Comparison of ENCODE assay signal across 24 cellular contexts in the genomic region with DNA sequence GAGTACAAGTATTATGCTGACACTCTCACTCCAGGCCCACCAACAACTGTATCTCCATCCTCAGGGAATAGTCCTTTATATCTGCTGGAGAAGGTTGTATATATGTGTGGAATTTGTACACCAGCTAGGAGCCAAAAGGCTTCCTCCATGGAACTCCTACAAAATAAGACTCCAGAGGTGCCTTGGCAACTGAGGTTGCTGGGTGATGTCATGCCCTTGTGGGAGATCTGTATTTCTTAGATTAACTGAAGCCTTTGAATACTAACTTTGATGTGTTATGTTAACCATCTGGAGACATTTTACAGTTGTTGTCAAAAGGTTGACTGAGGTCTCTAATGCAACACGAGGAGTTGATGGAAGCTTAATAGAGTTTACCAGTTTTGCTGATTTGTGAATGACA.
"Had no signal": no experiment of that assay in that cellular context is flagged by ENCODE, and none has a peak within 500 bp of the region (broad histone marks: within the 10 kb centered on the region; RNA-seq: fewer than 3 reads in every experiment).

No MANE protein-coding gene starts in this region.

- H3K27me3 ChIP-seq: suprapubic skin had no signal

- H3K27ac Mint-ChIP-seq: activated naive CD4-positive, alpha-beta T cell treated with anti-CD3 and anti-CD28 coated beads, Interleukin-2, amount 10 ng/mL, durations not matched to agents 7 days and 5 days; activated naive CD8-positive, alpha-beta T cell treated with anti-CD3 and anti-CD28 coated beads, Interleukin-2, amount 50 U/mL, for 24 hours; mesothelial cell of epicardium; stimulated activated naive CD8-positive, alpha-beta T cell treated with anti-CD3 and anti-CD28 coated beads, Interleukin-15, Interleukin-2, amounts not matched to agents 100 ng/mL and 50 ng/mL, for 24 hours; T-helper 17 cell had no signal

- H3K4me3 ChIP-seq: skin epidermis, suprapubic skin had no signal

- ATAC-seq: activated naive CD8-positive, alpha-beta T cell treated with anti-CD3 and anti-CD28 coated beads, Interleukin-2, amount 50 U/mL, for 24 hours; left colon; T-helper 17 cell had no signal

- H3K4me1 Mint-ChIP-seq: activated naive CD4-positive, alpha-beta T cell treated with anti-CD3 and anti-CD28 coated beads, Interleukin-2, amount 10 ng/mL, durations not matched to agents 7 days and 5 days; activated naive CD8-positive, alpha-beta T cell treated with anti-CD3 and anti-CD28 coated beads, Interleukin-2, amount 50 U/mL, for 24 hours; T-helper 17 cell had no signal

- H3K4me3 Mint-ChIP-seq: activated naive CD4-positive, alpha-beta T cell treated with anti-CD3 and anti-CD28 coated beads, Interleukin-2, amount 10 ng/mL, durations not matched to agents 7 days and 5 days; activated naive CD8-positive, alpha-beta T cell treated with anti-CD3 and anti-CD28 coated beads, Interleukin-2, amount 50 U/mL, for 24 hours; mesothelial cell of epicardium; stimulated activated naive CD8-positive, alpha-beta T cell treated with anti-CD3 and anti-CD28 coated beads, Interleukin-15, Interleukin-2, amounts not matched to agents 100 ng/mL and 50 ng/mL, for 24 hours; T-helper 17 cell had no signal

- H3K9me3 Mint-ChIP-seq: activated naive CD4-positive, alpha-beta T cell treated with anti-CD3 and anti-CD28 coated beads, Interleukin-2, amount 10 ng/mL, durations not matched to agents 7 days and 5 days; activated naive CD8-positive, alpha-beta T cell treated with anti-CD3 and anti-CD28 coated beads, Interleukin-2, amount 50 U/mL, for 24 hours; mesothelial cell of epicardium; stimulated activated naive CD8-positive, alpha-beta T cell treated with anti-CD3 and anti-CD28 coated beads, Interleukin-15, Interleukin-2, amounts not matched to agents 100 ng/mL and 50 ng/mL, for 24 hours had no signal

- H3K27ac ChIP-seq: skin epidermis, suprapubic skin had no signal

- H3K36me3 Mint-ChIP-seq: activated naive CD4-positive, alpha-beta T cell treated with anti-CD3 and anti-CD28 coated beads, Interleukin-2, amount 10 ng/mL, durations not matched to agents 7 days and 5 days; mesothelial cell of epicardium had no signal

- H3K36me3 ChIP-seq: suprapubic skin had no signal

- H3K4me1 ChIP-seq: suprapubic skin had no signal

- H3K9me3 ChIP-seq: suprapubic skin had no signal

- DNase-seq: activated CD4-positive, alpha-beta T cell treated with anti-CD3 and anti-CD28 coated beads, Interleukin-2, amount 50 U/mL, for 1 hour; activated CD4-positive, CD25-positive, alpha-beta regulatory T cell treated with anti-CD3 and anti-CD28 coated beads, Interleukin-2, amount 50 U/mL, for 72 hours; activated CD8-positive, alpha-beta memory T cell treated with anti-CD3 and anti-CD28 coated beads, Interleukin-2, amount 50 U/mL, for 48 hours; activated effector memory CD4-positive, alpha-beta T cell treated with Interleukin-2 at 50 U/mL for 16 hours; activated naive CD4-positive, alpha-beta T cell treated with anti-CD3 and anti-CD28 coated beads, Interleukin-2, amount 10 ng/mL, durations not matched to agents 7 days and 5 days; activated naive CD8-positive, alpha-beta T cell treated with anti-CD3 and anti-CD28 coated beads, Interleukin-2, amount 50 U/mL, for 24 hours; activated T-cell treated with anti-CD3 and anti-CD28 coated beads, Interleukin-2, amount 50 U/mL, for 48 hours; aorta; cerebellar nuclear complex; effector CD4-positive, alpha-beta T cell; foreskin fibroblast; glutamatergic neuron; hippocampal formation; islet precursor cell; left colon; occipital lobe; posterior cingulate gyrus; retina; T-helper 17 cell; trophoblast cell had no signal
